Comparison of ENCODE assay signal across 1 cellular context in genomic region chr1:101004061-101004460, GRCh38.
TF ChIP-seq lines count a peak whose summit lies in the region.

No MANE protein-coding gene starts in this region.

TF ChIP-seq in HepG2, 621 proteins besides CTCF, POLR2A, EP300 and RAD21 (continued from another document and continues in another):
- TF ChIP-seq ZBTB37 (CRISPR knock-in tag; IDR thresholded peaks at IDR 0.05) (peak; percentile 75), PHF21A (CRISPR knock-in tag; IDR thresholded peaks at IDR 0.05) (peak; percentile 91), RFXANK (CRISPR knock-in tag; IDR thresholded peaks at IDR 0.05) (no peak), FOXA1 (IDR thresholded peaks at IDR 0.05) (peak; percentile 89), FOXA1 (CRISPR knock-in tag; IDR thresholded peaks at IDR 0.05) (peak; percentile 97), ZFP91 (CRISPR knock-in tag; IDR thresholded peaks at IDR 0.05; ENCODE audit: borderline replicate concordance) (no peak), TFAP4 (IDR thresholded peaks at IDR 0.05; ENCODE audit: borderline replicate concordance, low read depth) (peak; percentile 37; the same call in 1 of the 2 replicates), SMAD3 (CRISPR knock-in tag; IDR thresholded peaks at IDR 0.05) (peak; percentile 88), ZNF691 (CRISPR knock-in tag; IDR thresholded peaks at IDR 0.05; ENCODE audit: borderline replicate concordance, low read depth) (no peak), ZBTB43 (CRISPR knock-in tag; conservative IDR thresholded peaks at IDR 0.05) (peak; percentile 71; the same call in 1 of the 2 replicates), ZBTB20 (CRISPR knock-in tag; IDR thresholded peaks at IDR 0.05; ENCODE audit: borderline replicate concordance, low read depth) (peak; percentile 64; the same call in 1 of the 2 replicates), GTF3A (CRISPR knock-in tag; conservative IDR thresholded peaks at IDR 0.05) (no peak), ATF1 (CRISPR knock-in tag; IDR thresholded peaks at IDR 0.05) (no peak; the same call in 1 of the 2 replicates), ZNF569 (CRISPR knock-in tag; IDR thresholded peaks at IDR 0.05; ENCODE audit: borderline replicate concordance) (no peak), STAT6 (CRISPR knock-in tag; IDR thresholded peaks at IDR 0.05; ENCODE audit: borderline replicate concordance) (no peak), SOX5 (CRISPR knock-in tag; IDR thresholded peaks at IDR 0.05; ENCODE audit: borderline replicate concordance) (peak; percentile 100), CBX2 (IDR thresholded peaks at IDR 0.05; ENCODE audit: low read depth, low read length) (no peak), CBX2 (CRISPR knock-in tag; IDR thresholded peaks at IDR 0.05; ENCODE audit: low read depth) (no peak), ATF7 (IDR thresholded peaks at IDR 0.05) (no peak), ATF7 (CRISPR knock-in tag; IDR thresholded peaks at IDR 0.05) (no peak), MXD4 (CRISPR knock-in tag; IDR thresholded peaks at IDR 0.05) (no peak), ZNF616 (CRISPR knock-in tag; IDR thresholded peaks at IDR 0.05; ENCODE audit: low read depth) (no peak), ZFAT (CRISPR knock-in tag; conservative IDR thresholded peaks at IDR 0.05) (no peak), TCF7 (IDR thresholded peaks at IDR 0.05; ENCODE audit: low read depth) (peak; percentile 80), TSC22D2 (CRISPR knock-in tag; IDR thresholded peaks at IDR 0.05; ENCODE audit: borderline replicate concordance) (no peak), ZNF773 (CRISPR knock-in tag; IDR thresholded peaks at IDR 0.05; ENCODE audit: borderline replicate concordance) (no peak), NONO (IDR thresholded peaks at IDR 0.05) (no peak), NONO (CRISPR knock-in tag; conservative IDR thresholded peaks at IDR 0.05) (peak; percentile 69), BATF2 (CRISPR knock-in tag; IDR thresholded peaks at IDR 0.05) (no peak), ZNF225 (CRISPR knock-in tag; IDR thresholded peaks at IDR 0.05) (no peak), SYNCRIP (IDR thresholded peaks at IDR 0.05; ENCODE audit: insufficient read depth, low read depth, low read length) (no peak), KLF15 (CRISPR knock-in tag; IDR thresholded peaks at IDR 0.05; ENCODE audit: borderline replicate concordance) (no peak), FOXK1 (CRISPR knock-in tag; IDR thresholded peaks at IDR 0.05; ENCODE audit: borderline replicate concordance, low read depth) (peak; percentile 87), ZBTB39 (CRISPR knock-in tag; IDR thresholded peaks at IDR 0.05) (peak; percentile 86), DNMT3B (CRISPR knock-in tag; conservative IDR thresholded peaks at IDR 0.05) (no peak), GATAD2A (CRISPR knock-in tag; IDR thresholded peaks at IDR 0.05) (peak; percentile 99), CENPT (CRISPR knock-in tag; IDR thresholded peaks at IDR 0.05; ENCODE audit: low read depth) (no peak), DPF2 (CRISPR knock-in tag; IDR thresholded peaks at IDR 0.05; ENCODE audit: borderline replicate concordance, low read depth) (peak; percentile 95), ELF3 (CRISPR knock-in tag; IDR thresholded peaks at IDR 0.05) (peak; percentile 69), RAD51 (IDR thresholded peaks at IDR 0.05; ENCODE audit: borderline replicate concordance) (no peak), ZNF124 (CRISPR knock-in tag; IDR thresholded peaks at IDR 0.05) (peak; percentile 93), ZSCAN5A (CRISPR knock-in tag; IDR thresholded peaks at IDR 0.05; ENCODE audit: borderline replicate concordance) (peak; percentile 62; the same call in 1 of the 2 replicates), ETV5 (CRISPR knock-in tag; IDR thresholded peaks at IDR 0.05; ENCODE audit: borderline replicate concordance) (no peak; the same call in 1 of the 2 replicates), TEF (CRISPR knock-in tag; IDR thresholded peaks at IDR 0.05) (peak; percentile 63; the same call in 1 of the 2 replicates), RXRB (CRISPR knock-in tag; IDR thresholded peaks at IDR 0.05; ENCODE audit: borderline replicate concordance) (peak; percentile 86), ZNF383 (CRISPR knock-in tag; IDR thresholded peaks at IDR 0.05; ENCODE audit: borderline replicate concordance) (no peak), ZNF292 (CRISPR knock-in tag; IDR thresholded peaks at IDR 0.05; ENCODE audit: borderline replicate concordance, low read depth) (peak; percentile 35; the same call in 1 of the 2 replicates), MBD4 (IDR thresholded peaks at IDR 0.05; ENCODE audit: borderline replicate concordance, low read length) (0 out of 2 replicates have a peak, but pooled peaks have one; percentile 69), ZNF790 (CRISPR knock-in tag; IDR thresholded peaks at IDR 0.05; ENCODE audit: borderline replicate concordance) (no peak), MXD1 (CRISPR knock-in tag; IDR thresholded peaks at IDR 0.05) (no peak), ZNF644 (CRISPR knock-in tag; IDR thresholded peaks at IDR 0.05; ENCODE audit: low read depth) (peak; percentile 79), NR2F6 (IDR thresholded peaks at IDR 0.05) (peak; percentile 55), NR2F6 (CRISPR knock-in tag; IDR thresholded peaks at IDR 0.05) (peak; percentile 65; the same call in 1 of the 2 replicates), HHEX (CRISPR knock-in tag; IDR thresholded peaks at IDR 0.05) (peak; percentile 60), FOXC1 (CRISPR knock-in tag; IDR thresholded peaks at IDR 0.05; ENCODE audit: borderline replicate concordance) (no peak), IKZF1 (IDR thresholded peaks at IDR 0.05) (no peak)
